Comparison of ENCODE assay signal across 24 cellular contexts in the genomic region with DNA sequence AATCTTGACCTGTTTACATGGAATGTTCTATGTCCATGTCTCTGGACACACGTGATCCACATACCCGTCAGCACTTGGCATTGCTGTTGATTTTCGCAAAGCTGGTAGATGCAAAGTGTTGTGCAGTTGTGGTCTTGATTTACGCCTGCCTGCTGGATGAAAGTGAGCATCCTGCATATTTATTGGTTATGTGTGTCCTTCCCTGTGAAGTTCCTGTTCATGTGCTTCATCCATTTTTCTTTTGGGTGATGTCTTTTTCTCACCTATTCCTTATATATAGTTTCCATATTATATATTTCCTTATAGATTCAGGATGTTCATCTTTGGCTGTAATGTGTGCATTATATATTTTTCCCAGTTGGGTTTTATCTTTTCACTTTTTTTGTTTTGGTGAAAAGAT.
"Had no signal": no experiment of that assay in that cellular context is flagged by ENCODE, and none has a peak within 500 bp of the region (broad histone marks: within the 10 kb centered on the region; RNA-seq: fewer than 3 reads in every experiment).

No MANE protein-coding gene starts in this region.

- H3K36me3 ChIP-seq: neural progenitor cell, ovary, right lobe of liver, sigmoid colon, thoracic aorta, thyroid gland, uterus had no signal

- H3K4me3 ChIP-seq: neural progenitor cell, ovary, psoas muscle, right lobe of liver, sigmoid colon, stomach, thoracic aorta, thyroid gland, tibial nerve, upper lobe of right lung, uterus had no signal

- FAIRE-seq: small intestine had no signal

- DNase-seq: naive thymus-derived CD4-positive, alpha-beta T cell; natural killer cell; occipital lobe; ovary; psoas muscle; right cardiac atrium; right lobe of liver; sigmoid colon; small intestine; stimulated activated CD4-positive, alpha-beta T cell treated with anti-CD3 and anti-CD28 coated beads, Interleukin-15, amount 100 ng/mL, for 24 hours; stimulated activated CD4-positive, alpha-beta T cell treated with anti-CD3 and anti-CD28 coated beads, Interleukin-2, amount 100 ng/mL, for 24 hours; stimulated activated CD4-positive, alpha-beta T cell treated with anti-CD3 and anti-CD28 coated beads, Interleukin-2, amount 100 ng/mL, for 48 hours; stimulated activated CD4-positive, alpha-beta T cell treated with anti-CD3 and anti-CD28 coated beads, Interleukin-4, amount 100 ng/mL, for 24 hours; stimulated activated naive B cell treated with anti-CD40 and anti-IgM and Interleukin-4, amounts not matched to agents 10 μg/mL and 1 μg/mL and 100 μg/mL, for 72 hours; stimulated activated naive CD4-positive, alpha-beta T cell treated with Interleukin-2 at 50 U/mL for 16 hours; stomach; thyroid gland; upper lobe of right lung; uterus had no signal

- H3K4me1 ChIP-seq: neural progenitor cell, uterus had no signal

- H3K27ac ChIP-seq: neural progenitor cell, ovary, parathyroid adenoma, psoas muscle, right lobe of liver, sigmoid colon, stomach, thoracic aorta, thyroid gland, tibial nerve, upper lobe of right lung, uterus had no signal

- H3K9ac ChIP-seq: neural progenitor cell, parathyroid adenoma had no signal

- ATAC-seq: naive thymus-derived CD4-positive, alpha-beta T cell; natural killer cell; psoas muscle; right cardiac atrium; right lobe of liver; stimulated activated effector memory CD8-positive, alpha-beta T cell treated with anti-CD3 and anti-CD28 coated beads, Interleukin-12 subunit alpha, Interleukin-12 subunit beta, amount 100 ng/mL, for 72 hours; stimulated activated naive B cell treated with anti-CD40 and anti-IgM and Interleukin-4, amounts not matched to agents 10 μg/mL and 1 μg/mL and 100 μg/mL, for 72 hours; upper lobe of right lung had no signal

- H3K9me3 ChIP-seq: ovary, psoas muscle, right lobe of liver, sigmoid colon, stomach, thoracic aorta, thyroid gland, tibial nerve, upper lobe of right lung, uterus had no signal

- H3K27me3 ChIP-seq: ovary, right lobe of liver, sigmoid colon, stomach, thyroid gland, tibial nerve, upper lobe of right lung, uterus had no signal

- H2AFZ ChIP-seq: neural progenitor cell, parathyroid adenoma had no signal

- H3K4me2 ChIP-seq: neural progenitor cell had no signal
